ENCODE assay signal across 8 cellular contexts in genomic region chr4:150419939-150420338, GRCh38.
"Had no signal": no experiment of that assay in that cellular context is flagged by ENCODE, and none has a peak within 500 bp of the region (broad histone marks: within the 10 kb centered on the region; RNA-seq: fewer than 3 reads in every experiment).

No MANE protein-coding gene starts in this region.

- H3K4me3 ChIP-seq: K562 had no signal

- FAIRE-seq: HepG2, HTR-8/SVneo, K562 had no signal

- H3K27me3 Mint-ChIP-seq: IgD-negative memory B cell had no signal

- H3K9me3 Mint-ChIP-seq: IgD-negative memory B cell had no signal

- H3K27ac Mint-ChIP-seq: IgD-negative memory B cell had no signal

- H3K27ac ChIP-seq: HL-60 had no signal

- H3K4me3 Mint-ChIP-seq: IgD-negative memory B cell had no signal

- DNase-seq: IMR-90, KBM-7, KG1 had no signal

- ATAC-seq: HepG2, K562 had no signal
